In genomic region chr2:18387479-18388206, GRCh38 we compare ENCODE assay signal across 8 cellular contexts.
A peak's percentile ranks its signal among the peaks of the same experiment; 100 is the strongest.
DNase-seq lines count a peak whose midpoint lies in the region; ATAC-seq and TF ChIP-seq lines count a peak whose summit lies in the region.

No MANE protein-coding gene starts in this region.

- no peaks in the 10 kb centered on the region for H3K36me3 Mint-ChIP-seq in Caco-2 (ENCODE audit: insufficient read depth, unreplicated experiment)
- no peaks in the 10 kb centered on the region for H3K36me3 Mint-ChIP-seq in naive thymus-derived CD4-positive, alpha-beta T cell

- no peaks in the 10 kb centered on the region for H3K4me1 Mint-ChIP-seq in Caco-2 (ENCODE audit: low read depth, unreplicated experiment)
- H3K4me1 Mint-ChIP-seq in naive thymus-derived CD4-positive, alpha-beta T cell = no peaks in the 10 kb centered on the region

- no peaks in the 10 kb centered on the region; the same call in 1 of the 2 replicates for H3K27me3 ChIP-seq in Caco-2 (replicated peaks; ENCODE audit: control insufficient read depth, insufficient read depth, low read length)
- peaks cover 0 to 3% of the 10 kb centered on the region in 2 donors for H3K27me3 ChIP-seq in naive thymus-derived CD4-positive, alpha-beta T cell (ENCODE audit: control insufficient read depth in 2 of 2, insufficient read depth in 2 of 2, low read length in 2 of 2)

- CTCF ChIA-PET in Caco-2 (lab: Charles Lee) = interaction anchor here (0.6 kb wide), 1 partner anchor 244 kb away, joined by 5 read pairs; no protein-coding TSS in a partner anchor
- CTCF ChIA-PET in naive thymus-derived CD4-positive, alpha-beta T cell (lab: Charles Lee) = interaction anchor here (0.6 to 1.1 kb wide), 4 partner anchors 10 to 1212 kb away, joined by 3 to 4 read pairs (median 3); no protein-coding TSS in a partner anchor

- DNase-seq in Caco-2 = peak; percentile 72 to 82
- peak; percentile 48 for DNase-seq in NCI-H774 (lab: John Stamatoyannopoulos, UW)
- peak; percentile 20 for DNase-seq in activated CD8-positive, alpha-beta memory T cell treated with anti-CD3 and anti-CD28 coated beads, Interleukin-2, amount 50 U/mL, for 24 hours (ENCODE audit: extremely low read depth)
- DNase-seq in naive thymus-derived CD4-positive, alpha-beta T cell = peak; percentile 17 to 53 (median 40)
- peak; percentile 0 to 59 (median 22) for DNase-seq in stimulated activated naive CD4-positive, alpha-beta T cell (lab: John Stamatoyannopoulos, UW)

- TF ChIP-seq CTCF in Caco-2 (IDR thresholded peaks at IDR 0.05; ENCODE audit: insufficient read depth in 1 of 2, low read depth in 1 of 2, low read length in 1 of 2, severe bottlenecking in 1 of 2, unreplicated experiment in 1 of 2) = peak; percentile 95 to 98

- H3K9me3 ChIP-seq in Caco-2 = no peaks in the 10 kb centered on the region
- no peaks in the 10 kb centered on the region for H3K9me3 ChIP-seq in naive thymus-derived CD4-positive, alpha-beta T cell (ENCODE audit: control insufficient read depth in 2 of 3, low read length in 3 of 3)

- peaks cover 3% of the 10 kb centered on the region for H3K27me3 Mint-ChIP-seq in Caco-2 (ENCODE audit: insufficient read depth, unreplicated experiment)
- H3K27me3 Mint-ChIP-seq in naive thymus-derived CD4-positive, alpha-beta T cell = peaks cover 0 to 6% (median 0%) of the 10 kb centered on the region in 5 donors

- no peaks in the 10 kb centered on the region; the same call in 1 of the 2 replicates for H3K4me1 ChIP-seq in Caco-2
- H3K4me1 ChIP-seq in naive thymus-derived CD4-positive, alpha-beta T cell (ENCODE audit: control insufficient read depth in 2 of 2, insufficient read depth in 2 of 2, low read length in 2 of 2) = no peaks in the 10 kb centered on the region

- intact Hi-C loops in Caco-2 (cut with micrococcal nuclease; ENCODE audit: unreplicated experiment) = loop anchor here (1.0 to 5.0 kb wide), 4 partner anchors 23 to 1475 kb away; no protein-coding TSS in a partner anchor
- intact Hi-C loops in naive thymus-derived CD4-positive, alpha-beta T cell (cut with micrococcal nuclease) = loop anchor here (1.0 to 2.0 kb wide), 2 partner anchors 1475 to 1711 kb away; no protein-coding TSS in a partner anchor

- H3K27ac Mint-ChIP-seq in Caco-2 (ENCODE audit: unreplicated experiment) = no peak overlapping the region
- no peak overlapping the region for H3K27ac Mint-ChIP-seq in naive thymus-derived CD4-positive, alpha-beta T cell

- H3K27ac ChIP-seq in naive thymus-derived CD4-positive, alpha-beta T cell (ENCODE audit: low read depth, low read length) = no peak overlapping the region

- ATAC-seq in GM19467 (IDR thresholded peaks at IDR 0.05; ENCODE audit: unreplicated experiment) = peak; percentile 86
- peak; percentile 84 for ATAC-seq in HG03565 (IDR thresholded peaks at IDR 0.05; ENCODE audit: unreplicated experiment)
- ATAC-seq in esophagus mucosa = peak; percentile 81
- peak; percentile 61 for ATAC-seq in naive thymus-derived CD4-positive, alpha-beta T cell

- no peak overlapping the region for H3K4me3 Mint-ChIP-seq in Caco-2 (ENCODE audit: unreplicated experiment)
- H3K4me3 Mint-ChIP-seq in naive thymus-derived CD4-positive, alpha-beta T cell = no peak overlapping the region

- no peak overlapping the region for H3K4me3 ChIP-seq in Caco-2 (ENCODE audit: low read depth, low read length)
- no peak overlapping the region for H3K4me3 ChIP-seq in naive thymus-derived CD4-positive, alpha-beta T cell (ENCODE audit: low read length)

- no TSS peak for BruUV-seq in Caco-2 (replicated peaks; lab: Mats Ljungman, UMichigan)

- POLR2A ChIA-PET in Caco-2 (lab: Charles Lee) = no interaction called here
- POLR2A ChIA-PET in naive thymus-derived CD4-positive, alpha-beta T cell (lab: Charles Lee) = no interaction called here

- H3K36me3 ChIP-seq in Caco-2 (ENCODE audit: control insufficient read depth, insufficient read depth, low read length) = no peaks in the 10 kb centered on the region
- no peaks in the 10 kb centered on the region for H3K36me3 ChIP-seq in naive thymus-derived CD4-positive, alpha-beta T cell (ENCODE audit: control insufficient read depth in 2 of 3, insufficient read depth in 3 of 3, low read length in 3 of 3)

- H3K9me3 Mint-ChIP-seq in Caco-2 (ENCODE audit: unreplicated experiment) = no peaks in the 10 kb centered on the region
- H3K9me3 Mint-ChIP-seq in naive thymus-derived CD4-positive, alpha-beta T cell = no peaks in the 10 kb centered on the region

Comparison
In these comparisons a context has a peak if more than half of its experiments do, and no peak if none do; other contexts are left out.
1. DNase-seq: peak in every context shown above with its lines; median percentile 77 in Caco-2; 48 in NCI-H774; 40 in naive thymus-derived CD4-positive, alpha-beta T cell; 22 in stimulated activated naive CD4-positive, alpha-beta T cell; 20 in activated CD8-positive, alpha-beta memory T cell treated with anti-CD3 and anti-CD28 coated beads, Interleukin-2, amount 50 U/mL, for 24 hours.